ENCODE assay signal across 8 cellular contexts in genomic region chr2:84970266-84970955, GRCh38. TPM values are rescaled to one million over a fixed set of nuclear protein-coding genes. Genes with fewer than 3 reads are reported as not detected.
DNase-seq lines count a peak whose midpoint lies in the region; ATAC-seq and TF ChIP-seq lines count a peak whose summit lies in the region.

No MANE protein-coding gene starts in this region.

- TF ChIP-seq CTCF in neutrophil (IDR thresholded peaks at IDR 0.05) (no peak), testis (IDR thresholded peaks at IDR 0.05) (no peak)

- in situ Hi-C loops in GM18951 (cut with MboI; ENCODE audit: low sequenced_read_pairs, unreplicated experiment) = no loop called here

- DNase-seq in Ammon's horn (ENCODE audit: low spot score) = peak; percentile 45
- DNase-seq in activated gamma-delta T cell (lab: John Stamatoyannopoulos, UW) = peak; percentile 60
- DNase-seq in germinal center (ENCODE audit: low spot score) = peak; percentile 81
- peak; percentile 65 for DNase-seq in testis

- no peaks in the 10 kb centered on the region for H3K9me3 ChIP-seq in neutrophil
- no peaks in the 10 kb centered on the region for H3K9me3 ChIP-seq in testis

- H3K4me1 ChIP-seq in neutrophil (ENCODE audit: control insufficient read depth in 1 of 2, insufficient read depth in 1 of 2, low read depth in 1 of 2, low read length in 1 of 2) (peaks cover 54 to 59% of the 10 kb centered on the region in 2 experiments), testis (peaks cover 10% of the 10 kb centered on the region)

- H3K36me3 ChIP-seq in neutrophil = no peaks in the 10 kb centered on the region
- no peaks in the 10 kb centered on the region for H3K36me3 ChIP-seq in testis (ENCODE audit: low read depth, missing control alignments)

- peak; percentile 38 for ATAC-seq in HG03139 (IDR thresholded peaks at IDR 0.05; ENCODE audit: unreplicated experiment)

- 0 to 1% methylated on average over 25 to 50 of the region's 84 CpGs for WGBS in testis, 2 donors

- H3K27me3 ChIP-seq in neutrophil (no peaks in the 10 kb centered on the region), testis (no peaks in the 10 kb centered on the region)

- intact Hi-C loops in testis (cut with DNase I; ENCODE audit: low total_unique reads) = no loop called here

- H3K4me3 ChIP-seq in neutrophil (ENCODE audit: low read depth in 1 of 2, low read length in 1 of 2) (peak overlapping the region; percentile 71 to 84), testis (peak overlapping the region; percentile 93 to 94)

- H3K27ac ChIP-seq in neutrophil (peak overlapping the region; percentile 99), testis (peak overlapping the region; percentile 95 to 97)

- TF ChIP-seq POLR2A in GM18951 (IDR thresholded peaks at IDR 0.05; ENCODE audit: extremely low read depth, insufficient read depth, insufficient read length) (peak; percentile 71), testis (IDR thresholded peaks at IDR 0.05) (no peak)

TF ChIP-seq in PFSK-1, 5 proteins besides CTCF, POLR2A, EP300 and RAD21:
- TF ChIP-seq POLR2AphosphoS5 (IDR thresholded peaks at IDR 0.05; ENCODE audit: low read depth, low read length) (peak; percentile 47), REST (IDR thresholded peaks at IDR 0.05; ENCODE audit: insufficient read depth in 1 of 2, low read depth in 2 of 2, low read length in 2 of 2) (no peak), TAF1 (IDR thresholded peaks at IDR 0.05; ENCODE audit: borderline replicate concordance, insufficient read depth, low read length) (0 out of 2 replicates have a peak, but pooled peaks have one; percentile 45)

RNA-seq across cellular contexts. Expression of gene KCMF1, which starts 0.6 kb away (rescaled TPM):
- polyA plus RNA-seq in PFSK-1 (2012; ENCODE audit: insufficient read length, low read depth) = 65.8 TPM
- total RNA-seq in testis = 10 to 100 TPM; 53.9 to 56.9 TPM
- 141 TPM for polyA plus RNA-seq in testis (ENCODE audit: insufficient read depth, low read depth, low replicate concordance)

Comparison
In these comparisons a context has a peak if more than half of its experiments do, and no peak if none do; other contexts are left out.
1. Peak in every context shown above with its lines: DNase-seq, ATAC-seq, H3K4me3 ChIP-seq and H3K27ac ChIP-seq.